In genomic region chr7:234712-235553, GRCh38 we compare ENCODE assay signal across 11 cellular contexts. TPM values are rescaled to one million over a fixed set of nuclear protein-coding genes. Genes with fewer than 3 reads are reported as not detected.
DNase-seq lines count a peak whose midpoint lies in the region; ATAC-seq, FAIRE-seq and TF ChIP-seq lines count a peak whose summit lies in the region.
"Had no signal": no experiment of that assay in that cellular context is flagged by ENCODE, and none has a peak within 500 bp of the region (broad histone marks: within the 10 kb centered on the region; RNA-seq: fewer than 3 reads in every experiment).

No MANE protein-coding gene starts in this region.

- H3K4me2 ChIP-seq in A549 (peak overlapping the region; percentile 92), parathyroid adenoma (ENCODE audit: low read length) (no peak overlapping the region)

- no peaks in the 10 kb centered on the region for H3K27me3 ChIP-seq in parathyroid adenoma (ENCODE audit: control insufficient read depth, insufficient read depth, low read length)
- no peaks in the 10 kb centered on the region for H3K27me3 ChIP-seq in A673 (replicated peaks; ENCODE audit: insufficient read depth, low read depth, low read length, poor library complexity)

- ATAC-seq in A549 (peak; percentile 80 to 85), WTC11 (no peak), HG02678 (IDR thresholded peaks at IDR 0.05; ENCODE audit: unreplicated experiment) (no peak), HG03354 (IDR thresholded peaks at IDR 0.05; ENCODE audit: poor library complexity, severe bottlenecking, unreplicated experiment) (no peak), HG02571 (IDR thresholded peaks at IDR 0.05; ENCODE audit: unreplicated experiment) (no peak)
- ATAC-seq: activated naive CD8-positive, alpha-beta T cell treated with anti-CD3 and anti-CD28 coated beads, Interleukin-2, amount 50 U/mL, for 24 hours had no signal

- intact Hi-C loops in A673 (cut with micrococcal nuclease; ENCODE audit: unreplicated experiment), result no loop called here

- H3K27ac Mint-ChIP-seq in WTC11, result no peak overlapping the region
- H3K27ac Mint-ChIP-seq: activated naive CD8-positive, alpha-beta T cell treated with anti-CD3 and anti-CD28 coated beads, Interleukin-2, amount 50 U/mL, for 24 hours had no signal

- no peak for TF ChIP-seq POLR2A in A549 (IDR thresholded peaks at IDR 0.05; ENCODE audit: low read length)

- H3K9me3 Mint-ChIP-seq in WTC11, result no peaks in the 10 kb centered on the region
- H3K9me3 Mint-ChIP-seq: activated naive CD8-positive, alpha-beta T cell treated with anti-CD3 and anti-CD28 coated beads, Interleukin-2, amount 50 U/mL, for 24 hours had no signal

- H3K4me3 Mint-ChIP-seq in WTC11, result no peak overlapping the region
- H3K4me3 Mint-ChIP-seq: activated naive CD8-positive, alpha-beta T cell treated with anti-CD3 and anti-CD28 coated beads, Interleukin-2, amount 50 U/mL, for 24 hours had no signal

- no peaks in the 10 kb centered on the region for H3K36me3 Mint-ChIP-seq in WTC11

- CTCF ChIA-PET in A549 (lab: Yijun Ruan, JAX) (interaction anchor here (0.7 to 1.0 kb wide), 2 partner anchors 11 to 25 kb away, joined by 3 to 5 read pairs; no protein-coding TSS in a partner anchor), WTC11 (lab: Charles Lee) (interaction anchor here (1.0 to 2.3 kb wide), 3 partner anchors 15 to 35 kb away, joined by 3 to 6 read pairs (median 5); no protein-coding TSS in a partner anchor), A673 (lab: Charles Lee) (no interaction called here)

- H3K9me3 ChIP-seq in A549 (no peaks in the 10 kb centered on the region), parathyroid adenoma (ENCODE audit: control insufficient read depth, low read length) (no peaks in the 10 kb centered on the region), A673 (ENCODE audit: low read depth, low read length, poor library complexity, severe bottlenecking) (no peaks in the 10 kb centered on the region)

- no peak overlapping the region for H3K9ac ChIP-seq in parathyroid adenoma

- H3K4me1 Mint-ChIP-seq in WTC11, result no peaks in the 10 kb centered on the region
- H3K4me1 Mint-ChIP-seq: activated naive CD8-positive, alpha-beta T cell treated with anti-CD3 and anti-CD28 coated beads, Interleukin-2, amount 50 U/mL, for 24 hours had no signal

- H2AFZ ChIP-seq in parathyroid adenoma, result peak overlapping the region; percentile 66

- WGBS in A549 (ENCODE audit: missing lambda C conversion rate), result 4% methylated on average over 27 of the region's 28 CpGs

- FAIRE-seq in A549 (lab: Jason Lieb, UNC), result no peak

- H3K27ac ChIP-seq in A549 (peak overlapping the region; percentile 91 to 92), parathyroid adenoma (peak overlapping the region; percentile 85), A673 (ENCODE audit: low read depth, low read length, poor library complexity, severe bottlenecking) (no peak overlapping the region)
- H3K27ac ChIP-seq: HL-60 had no signal

- TF ChIP-seq RAD21 in A549 (conservative IDR thresholded peaks at IDR 0.05 in 1 of 2, IDR thresholded peaks at IDR 0.05 in 1 of 2), result no peak; a peak in 1 of 5 replicates

- peak; percentile 35 to 82; a peak in 2 of 5 replicates for TF ChIP-seq EP300 in A549 (IDR thresholded peaks at IDR 0.05)

- POLR2A ChIA-PET in A549 (lab: Yijun Ruan, JAX), result interaction anchor here (1.2 kb wide), 1 partner anchor 86 kb away, joined by 3 read pairs; no protein-coding TSS in a partner anchor
- POLR2A ChIA-PET in WTC11 (lab: Charles Lee), result no interaction called here
- POLR2A ChIA-PET in A673 (lab: Charles Lee; ENCODE audit: low non-redundant PET), result no interaction called here

- H3K4me3 ChIP-seq in A549 (no peak overlapping the region), parathyroid adenoma (ENCODE audit: low read depth, low read length) (no peak overlapping the region), A673 (ENCODE audit: low read depth, low read length, poor library complexity, severe bottlenecking) (no peak overlapping the region)

- no peaks in the 10 kb centered on the region for H3K27me3 Mint-ChIP-seq in WTC11 (ENCODE audit: low read depth)
- H3K27me3 Mint-ChIP-seq: activated naive CD8-positive, alpha-beta T cell treated with anti-CD3 and anti-CD28 coated beads, Interleukin-2, amount 50 U/mL, for 24 hours had no signal

- no peaks in the 10 kb centered on the region for H3K79me2 ChIP-seq in parathyroid adenoma

- DNase-seq in A549 (ENCODE audit: low read depth in 1 of 2, low spot score in 1 of 2), result peak; percentile 67 to 88
- no peak for DNase-seq in WTC11 (ENCODE audit: low spot score)
- DNase-seq in globus pallidus (ENCODE audit: low spot score), result peak; percentile 30
- DNase-seq in A673 (ENCODE audit: low spot score), result no peak
- DNase-seq: activated naive CD8-positive, alpha-beta T cell treated with anti-CD3 and anti-CD28 coated beads, Interleukin-2, amount 50 U/mL, for 24 hours; NCI-H510A treated with DMSO at 0.1 percent for 48 hours had no signal

- TF ChIP-seq CTCF in A549 (IDR thresholded peaks at IDR 0.05), result no peak
- TF ChIP-seq CTCF in WTC11 (IDR thresholded peaks at IDR 0.05), result no peak
- TF ChIP-seq CTCF in parathyroid adenoma (IDR thresholded peaks at IDR 0.05), result no peak
- TF ChIP-seq CTCF in A673 (conservative IDR thresholded peaks at IDR 0.05; ENCODE audit: low read depth, low read length), result no peak

- BruUV-seq in A673 (replicated peaks; lab: Mats Ljungman, UMichigan), result no TSS peak

- H3K4me1 ChIP-seq in A549 (peaks cover 33% of the 10 kb centered on the region), parathyroid adenoma (peaks cover 22% of the 10 kb centered on the region), A673 (ENCODE audit: insufficient read depth, low read length, poor library complexity, severe bottlenecking) (no peaks in the 10 kb centered on the region)

- H3K36me3 ChIP-seq in parathyroid adenoma (ENCODE audit: control insufficient read depth, insufficient read depth, low read length) (no peaks in the 10 kb centered on the region), A673 (ENCODE audit: insufficient read depth, low read length, poor library complexity, severe bottlenecking) (no peaks in the 10 kb centered on the region)

TF ChIP-seq in A549, 52 proteins besides CTCF, POLR2A, EP300 and RAD21 (continues in another document):
- TF ChIP-seq CHD2 (IDR thresholded peaks at IDR 0.05; ENCODE audit: low read length, partially characterized antibody), result no peak

TF ChIP-seq in WTC11, 78 proteins besides CTCF, POLR2A, EP300 and RAD21:
- TF ChIP-seq ATF2 (CRISPR knock-in tag; IDR thresholded peaks at IDR 0.05; ENCODE audit: borderline replicate concordance, low read depth) (no peak), NFYB (CRISPR knock-in tag; conservative IDR thresholded peaks at IDR 0.05; ENCODE audit: low read depth) (no peak), OVOL2 (CRISPR knock-in tag; IDR thresholded peaks at IDR 0.05; ENCODE audit: borderline replicate concordance) (no peak), GABPB1 (CRISPR knock-in tag; IDR thresholded peaks at IDR 0.05) (peak; percentile 73)
- TF ChIP-seq, protein P1, sequence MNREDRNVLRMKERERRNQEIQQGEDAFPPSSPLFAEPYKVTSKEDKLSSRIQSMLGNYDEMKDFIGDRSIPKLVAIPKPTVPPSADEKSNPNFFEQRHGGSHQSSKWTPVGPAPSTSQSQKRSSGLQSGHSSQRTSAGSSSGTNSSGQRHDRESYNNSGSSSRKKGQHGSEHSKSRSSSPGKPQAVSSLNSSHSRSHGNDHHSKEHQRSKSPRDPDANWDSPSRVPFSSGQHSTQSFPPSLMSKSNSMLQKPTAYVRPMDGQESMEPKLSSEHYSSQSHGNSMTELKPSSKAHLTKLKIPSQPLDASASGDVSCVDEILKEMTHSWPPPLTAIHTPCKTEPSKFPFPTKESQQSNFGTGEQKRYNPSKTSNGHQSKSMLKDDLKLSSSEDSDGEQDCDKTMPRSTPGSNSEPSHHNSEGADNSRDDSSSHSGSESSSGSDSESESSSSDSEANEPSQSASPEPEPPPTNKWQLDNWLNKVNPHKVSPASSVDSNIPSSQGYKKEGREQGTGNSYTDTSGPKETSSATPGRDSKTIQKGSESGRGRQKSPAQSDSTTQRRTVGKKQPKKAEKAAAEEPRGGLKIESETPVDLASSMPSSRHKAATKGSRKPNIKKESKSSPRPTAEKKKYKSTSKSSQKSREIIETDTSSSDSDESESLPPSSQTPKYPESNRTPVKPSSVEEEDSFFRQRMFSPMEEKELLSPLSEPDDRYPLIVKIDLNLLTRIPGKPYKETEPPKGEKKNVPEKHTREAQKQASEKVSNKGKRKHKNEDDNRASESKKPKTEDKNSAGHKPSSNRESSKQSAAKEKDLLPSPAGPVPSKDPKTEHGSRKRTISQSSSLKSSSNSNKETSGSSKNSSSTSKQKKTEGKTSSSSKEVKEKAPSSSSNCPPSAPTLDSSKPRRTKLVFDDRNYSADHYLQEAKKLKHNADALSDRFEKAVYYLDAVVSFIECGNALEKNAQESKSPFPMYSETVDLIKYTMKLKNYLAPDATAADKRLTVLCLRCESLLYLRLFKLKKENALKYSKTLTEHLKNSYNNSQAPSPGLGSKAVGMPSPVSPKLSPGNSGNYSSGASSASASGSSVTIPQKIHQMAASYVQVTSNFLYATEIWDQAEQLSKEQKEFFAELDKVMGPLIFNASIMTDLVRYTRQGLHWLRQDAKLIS (CRISPR knock-in tag; IDR thresholded peaks at IDR 0.05; ENCODE audit: borderline replicate concordance), result no peak
TF ChIP-seq in WTC11: peak in this region for 1.

RNA-seq across cellular contexts. Expression of gene FAM20C, which starts 42.6 kb away (rescaled TPM):
- polyA plus RNA-seq in A549 (2011; rRNA removed) (5.6 and 7.6 TPM in 2 replicates), A549 (2017; fragmentation: RNase III; extraction: RNeasy Plus Mini Kit Qiagen cat#74134 plus additional on column Dnase treatment) (15.5 to 20.3 TPM (median 17.8 TPM) in 3 replicates)
- polyA plus RNA-seq in A549 (2012; cell fraction: cytosol; rRNA removed), result 15.2 and 19.4 TPM in 2 replicates
- polyA plus RNA-seq in A549 (2012; cell fraction: nucleus; rRNA removed), result 21.9 and 28.3 TPM in 2 replicates
- 7.1 and 8.6 TPM in 2 replicates for polyA minus RNA-seq in A549 (2011; rRNA and poly(A)+ RNA removed)
- total RNA-seq in WTC11 (2021) (48.0 to 64.9 TPM (median 49.1 TPM) in 3 replicates), A673 (2021) (35.8 and 36.3 TPM in 2 replicates)

RNA-seq across cellular contexts. Expression of gene FOXL3, which starts 55.0 kb away (rescaled TPM):
- not detected in 2 replicates for polyA plus RNA-seq in A549 (2011; rRNA removed)
- polyA plus RNA-seq in A549 (2012; cell fraction: cytosol; rRNA removed), result not detected in 2 replicates
- not detected in 2 replicates for polyA plus RNA-seq in A549 (2012; cell fraction: nucleus; rRNA removed)
- polyA plus RNA-seq in A549 (2017; fragmentation: RNase III; extraction: RNeasy Plus Mini Kit Qiagen cat#74134 plus additional on column Dnase treatment), result not detected in 3 replicates
- polyA minus RNA-seq in A549 (2011; rRNA and poly(A)+ RNA removed), result not detected in 2 replicates
- total RNA-seq in WTC11 (2021), result not detected in 3 replicates
- total RNA-seq in A673 (2021), result not detected in 2 replicates

Comparison
In these comparisons a context has a peak if more than half of its experiments do, and no peak if none do; other contexts are left out.
1. ATAC-seq: peak in A549 (2 of 2); none in WTC11 (single experiment), HG02678 (single experiment), HG03354 (single experiment) and HG02571 (single experiment).
2. DNase-seq: peak in A549 (2 of 2) and globus pallidus (single experiment); none in WTC11 (single experiment) and A673 (single experiment).
3. Of the 8 proteins assayed by ChIP-seq in both WTC11 and A549: peak only in WTC11: none; only in A549: JUN, MAX and USF2; in both: none; in neither: 5.